Comparison of ENCODE assay signal across 10 cellular contexts in genomic region chr6:132819405-132820145, GRCh38. TPM values are rescaled to one million over a fixed set of nuclear protein-coding genes. Genes with fewer than 3 reads are reported as not detected.
DNase-seq lines count a peak whose midpoint lies in the region; ATAC-seq, FAIRE-seq and TF ChIP-seq lines count a peak whose summit lies in the region.
"Had no signal": no experiment of that assay in that cellular context is flagged by ENCODE, and none has a peak within 500 bp of the region (broad histone marks: within the 10 kb centered on the region; RNA-seq: fewer than 3 reads in every experiment).

No MANE protein-coding gene starts in this region.

- no peaks in the 10 kb centered on the region for H3K27me3 ChIP-seq in breast epithelium
- H3K27me3 ChIP-seq in H1 (replicated peaks in 1 of 4; ENCODE audit: control insufficient read depth in 3 of 4, extremely low read depth in 1 of 4, insufficient read depth in 3 of 4, low read length in 3 of 4), result no peaks in the 10 kb centered on the region
- H3K27me3 ChIP-seq in transverse colon, result no peaks in the 10 kb centered on the region
- H3K27me3 ChIP-seq: neutrophil had no signal

- H2BK12ac ChIP-seq in H1 (ENCODE audit: low read depth, low read length), result no peak overlapping the region

- DNase-seq in MCF 10A (ENCODE audit: unreplicated experiment) (peak; percentile 62), breast epithelium (ENCODE audit: low spot score in 2 of 2) (no peak), OCI-M1 (lab: John Stamatoyannopoulos, UW) (peak; percentile 44), H1 (ENCODE audit: low read depth in 1 of 2, low spot score in 2 of 2) (no peak), transverse colon (no peak)
- DNase-seq: NCI-H187 treated with DMSO at 0.1 percent for 48 hours had no signal

- H3K4me1 ChIP-seq in breast epithelium, result peaks cover 0 to 15% of the 10 kb centered on the region in 2 donors
- peaks cover 0 to 8% (median 5%) of the 10 kb centered on the region in 4 experiments; a peak in 6 of 7 replicates for H3K4me1 ChIP-seq in H1 (replicated peaks in 1 of 4; ENCODE audit: control insufficient read depth in 3 of 4, insufficient read depth in 4 of 4, low read length in 3 of 4)
- peaks cover 12 to 35% (median 15%) of the 10 kb centered on the region in 4 donors for H3K4me1 ChIP-seq in transverse colon

- no peak overlapping the region for H4K5ac ChIP-seq in H1 (ENCODE audit: insufficient read length, low read depth, low read length)

- H3K4me1 Mint-ChIP-seq in MCF 10A (ENCODE audit: insufficient read depth, unreplicated experiment), result peaks cover 36% of the 10 kb centered on the region
- peaks cover 67% of the 10 kb centered on the region for H3K4me1 Mint-ChIP-seq in stimulated activated naive CD8-positive, alpha-beta T cell treated with anti-CD3 and anti-CD28 coated beads, Interleukin-15, Interleukin-2, amounts not matched to agents 100 ng/mL and 50 ng/mL, for 24 hours (ENCODE audit: low read depth)

- H2AK5ac ChIP-seq in H1 (ENCODE audit: low read depth, low read length), result no peak overlapping the region

- intact Hi-C loops in MCF 10A (cut with micrococcal nuclease), result loop anchor here (10.0 kb wide), 1 partner anchor 885 kb away; no protein-coding TSS in a partner anchor
- intact Hi-C loops in breast epithelium (cut with DNase I; ENCODE audit: low total_unique reads), result no loop called here
- intact Hi-C loops in transverse colon (cut with DNase I; ENCODE audit: low total_unique reads), result no loop called here

- no peaks in the 10 kb centered on the region for H3K79me1 ChIP-seq in H1 (ENCODE audit: low read depth, low read length)

- H3K14ac ChIP-seq in H1 (ENCODE audit: insufficient read length), result no peak overlapping the region

- no peak overlapping the region for H3K4me2 ChIP-seq in H1 (ENCODE audit: insufficient read depth in 1 of 2, low read depth in 2 of 2, low read length in 2 of 2)

- POLR2A ChIA-PET in MCF 10A (lab: Yijun Ruan, JAX) (interaction anchor here (0.8 to 12.5 kb wide), 6 partner anchors 8 to 306 kb away, joined by 3 to 217 read pairs (median 4); partner anchors contain the start of genes SLC18B1 and STX7), H1 (lab: Charles Lee; ENCODE audit: partially characterized antibody) (interaction anchor here (0.6 to 7.4 kb wide), 17 partner anchors 9 to 868 kb away, joined by 3 to 122 read pairs (median 3); partner anchors contain the start of genes CCN2 and SLC18B1)

- H2BK5ac ChIP-seq in H1 (ENCODE audit: low read depth, low read length), result no peak overlapping the region

- no peak overlapping the region for H3K18ac ChIP-seq in H1 (ENCODE audit: extremely low read depth, low read length)

- ATAC-seq in GM19397 (IDR thresholded peaks at IDR 0.05; ENCODE audit: unreplicated experiment) (no peak), HG02885 (IDR thresholded peaks at IDR 0.05; ENCODE audit: poor library complexity, unreplicated experiment) (no peak)

- H3K23me2 ChIP-seq in H1 (ENCODE audit: low read depth, low read length), result peaks cover 5% of the 10 kb centered on the region

- no peak overlapping the region for H3K9ac ChIP-seq in H1 (replicated peaks in 1 of 4; ENCODE audit: extremely low read depth in 1 of 4, low read depth in 3 of 4, low read length in 3 of 4)

- no peak overlapping the region for H3K23ac ChIP-seq in H1 (ENCODE audit: insufficient read length)

- no peak overlapping the region for H2AFZ ChIP-seq in H1 (ENCODE audit: low read length)

- H3K9me3 ChIP-seq in breast epithelium (no peaks in the 10 kb centered on the region), H1 (ENCODE audit: insufficient read depth in 2 of 2, low read depth in 1 of 2, low read length in 1 of 2) (no peaks in the 10 kb centered on the region), transverse colon (no peaks in the 10 kb centered on the region)
- H3K9me3 ChIP-seq: neutrophil had no signal

- peaks cover 79% of the 10 kb centered on the region for H3K36me3 Mint-ChIP-seq in MCF 10A (ENCODE audit: insufficient read depth, unreplicated experiment)
- peaks cover 51% of the 10 kb centered on the region for H3K36me3 Mint-ChIP-seq in stimulated activated naive CD8-positive, alpha-beta T cell treated with anti-CD3 and anti-CD28 coated beads, Interleukin-15, Interleukin-2, amounts not matched to agents 100 ng/mL and 50 ng/mL, for 24 hours (ENCODE audit: low read depth)

- H3K9me3 Mint-ChIP-seq in MCF 10A (ENCODE audit: unreplicated experiment), result no peaks in the 10 kb centered on the region
- H3K9me3 Mint-ChIP-seq in stimulated activated naive CD8-positive, alpha-beta T cell treated with anti-CD3 and anti-CD28 coated beads, Interleukin-15, Interleukin-2, amounts not matched to agents 100 ng/mL and 50 ng/mL, for 24 hours, result no peaks in the 10 kb centered on the region

- H2BK15ac ChIP-seq in H1 (ENCODE audit: low read length), result no peak overlapping the region

- TF ChIP-seq RAD21 in H1 (IDR thresholded peaks at IDR 0.05 in 1 of 2, conservative IDR thresholded peaks at IDR 0.05 in 1 of 2; ENCODE audit: low read depth in 2 of 2, low read length in 2 of 2), result no peak

- TF ChIP-seq POLR2A in breast epithelium (IDR thresholded peaks at IDR 0.05) (no peak), H1 (IDR thresholded peaks at IDR 0.05; ENCODE audit: control extremely low read depth in 1 of 2, low read depth in 2 of 2, low read length in 2 of 2) (peak; percentile 24 to 65), transverse colon (IDR thresholded peaks at IDR 0.05) (no peak)

- H3K27me3 Mint-ChIP-seq in MCF 10A (ENCODE audit: insufficient read depth, unreplicated experiment), result no peaks in the 10 kb centered on the region
- no peaks in the 10 kb centered on the region for H3K27me3 Mint-ChIP-seq in stimulated activated naive CD8-positive, alpha-beta T cell treated with anti-CD3 and anti-CD28 coated beads, Interleukin-15, Interleukin-2, amounts not matched to agents 100 ng/mL and 50 ng/mL, for 24 hours

- no peak for FAIRE-seq in H1 (lab: Jason Lieb, UNC)

- peaks cover 9 to 27% of the 10 kb centered on the region in 2 experiments for H3K79me2 ChIP-seq in H1 (ENCODE audit: control insufficient read depth in 1 of 2, insufficient read depth in 2 of 2, low read length in 2 of 2)

- H3K36me3 ChIP-seq in breast epithelium (no peaks in the 10 kb centered on the region), H1 (ENCODE audit: control insufficient read depth in 2 of 4, insufficient read depth in 4 of 4, low read length in 3 of 4) (peaks cover 31 to 49% (median 42%) of the 10 kb centered on the region in 4 experiments), transverse colon (peaks cover 0 to 27% (median 5%) of the 10 kb centered on the region in 4 donors)

- no TSS peak for BruUV-seq in MCF 10A (replicated peaks; lab: Mats Ljungman, UMichigan)

- H3K4me3 Mint-ChIP-seq in MCF 10A (ENCODE audit: unreplicated experiment), result peak overlapping the region; percentile 33
- peak overlapping the region; percentile 99 for H3K4me3 Mint-ChIP-seq in stimulated activated naive CD8-positive, alpha-beta T cell treated with anti-CD3 and anti-CD28 coated beads, Interleukin-15, Interleukin-2, amounts not matched to agents 100 ng/mL and 50 ng/mL, for 24 hours

- CTCF ChIA-PET in MCF 10A (lab: Yijun Ruan, JAX), result interaction anchor here (0.7 to 1.4 kb wide), 7 partner anchors 11 to 1244 kb away, joined by 3 to 6 read pairs (median 3); no protein-coding TSS in a partner anchor
- CTCF ChIA-PET in H1 (lab: Charles Lee; ENCODE audit: partially characterized antibody), result interaction anchor here (1.0 to 1.6 kb wide), 4 partner anchors 9 to 21 kb away, joined by 3 to 8 read pairs (median 4); partner anchors contain the start of gene SLC18B1

- no peak overlapping the region for H3K56ac ChIP-seq in H1 (replicated peaks; ENCODE audit: insufficient read length, low read depth, low read length)

- TF ChIP-seq EP300 in H1 (IDR thresholded peaks at IDR 0.05; ENCODE audit: borderline replicate concordance in 1 of 2, low read depth in 2 of 2, low read length in 2 of 2), result no peak
- TF ChIP-seq EP300 in transverse colon (IDR thresholded peaks at IDR 0.05; ENCODE audit: low read depth), result no peak

- peaks cover 20 to 22% of the 10 kb centered on the region in 2 experiments for H4K20me1 ChIP-seq in H1 (replicated peaks in 1 of 2; ENCODE audit: control insufficient read depth in 1 of 2, insufficient read depth in 2 of 2, low read length in 2 of 2)

- H2BK20ac ChIP-seq in H1 (ENCODE audit: low read length), result no peak overlapping the region

- in situ Hi-C loops in transverse colon (cut with MboI; ENCODE audit: low pct_ligation_motif_present in 1 of 4, low pct_unique_long_range_greater_than_20kb in 1 of 4, low sequenced_read_pairs in 3 of 4), result loop anchor here in 1 of 4 donors (25.0 kb wide), 1 partner anchor 1182 kb away; the partner anchor contains the start of genes ENPP3 and MED23

- H3K27ac ChIP-seq in breast epithelium (no peak overlapping the region), H1 (ENCODE audit: low read depth, low read length) (no peak overlapping the region), transverse colon (no peak overlapping the region)
- H3K27ac ChIP-seq: neutrophil had no signal

- TF ChIP-seq CTCF in MCF 10A (IDR thresholded peaks at IDR 0.05; ENCODE audit: unreplicated experiment) (no peak), breast epithelium (IDR thresholded peaks at IDR 0.05) (no peak), H1 (IDR thresholded peaks at IDR 0.05; ENCODE audit: control extremely low read depth in 1 of 3, insufficient read depth in 1 of 3, low read depth in 1 of 3, low read length in 3 of 3) (no peak), transverse colon (IDR thresholded peaks at IDR 0.05) (no peak)

- H3K27ac Mint-ChIP-seq in MCF 10A (ENCODE audit: low read depth, unreplicated experiment), result peak overlapping the region; percentile 73
- H3K27ac Mint-ChIP-seq in stimulated activated naive CD8-positive, alpha-beta T cell treated with anti-CD3 and anti-CD28 coated beads, Interleukin-15, Interleukin-2, amounts not matched to agents 100 ng/mL and 50 ng/mL, for 24 hours, result peak overlapping the region; percentile 81

- WGBS in H1 (ENCODE audit: extremely low coverage in 1 of 2, insufficient coverage in 1 of 2, insufficient read length in 1 of 2, insufficient replicate concordance in 2 of 2, low coverage in 1 of 2, low lambda C conversion rate in 2 of 2, missing lambda C conversion rate in 1 of 2), 2 experiments, result 63% methylated on average over 4 of the region's 4 CpGs; no CpG with 5 or more reads in 1 of the 2 experiments
- WGBS in transverse colon (ENCODE audit: low coverage in 1 of 2), 2 donors, result 85 to 87% methylated on average over 3 to 4 of the region's 4 CpGs

- no peak overlapping the region for H2BK120ac ChIP-seq in H1 (replicated peaks; ENCODE audit: low read depth, low read length)

- H4K91ac ChIP-seq in H1 (replicated peaks; ENCODE audit: insufficient read length, low read length), result no peak overlapping the region

- no peak overlapping the region for H4K8ac ChIP-seq in H1 (ENCODE audit: extremely low read depth, insufficient read depth, low read length)

- H3K4ac ChIP-seq in H1 (replicated peaks; ENCODE audit: insufficient read length, low read depth, low read length), result no peak overlapping the region

- H3K4me3 ChIP-seq in breast epithelium, result no peak overlapping the region
- H3K4me3 ChIP-seq in H1 (ENCODE audit: extremely low read depth in 1 of 4, insufficient read depth in 2 of 4, low read depth in 3 of 4, low read length in 4 of 4), result no peak overlapping the region
- no peak overlapping the region for H3K4me3 ChIP-seq in transverse colon

RNA-seq across cellular contexts. Expression of gene RPS12, which starts 5.2 kb away (rescaled TPM):
- total RNA-seq in MCF 10A (2022), result 2,392 and 2,805 TPM in 2 replicates
- 1,000 to 10,000 TPM; 2,117 to 3,829 (median 2,396) TPM for total RNA-seq in breast epithelium
- 1,733 and 1,771 TPM in 2 replicates for total RNA-seq in H1 (2021; fragmentation: NEBNext Ultra II Directional; extraction: Animal tissue kit (Norgen Biotek cat#: 25700))
- polyA plus RNA-seq in H1 (2011; rRNA removed), result 7,878 and 9,013 TPM in 2 replicates
- 8,410 TPM for polyA plus RNA-seq in H1 (2011; cell fraction: cytosol; rRNA removed)
- polyA plus RNA-seq in H1 (2011; cell fraction: nucleus; rRNA removed), result 2,768 TPM
- 3,427 to 4,994 TPM (median 4,597 TPM) in 4 replicates for polyA plus RNA-seq in H1 (2012, experiment 1 of 2)
- polyA plus RNA-seq in H1 (2012, experiment 2 of 2), result 3,691 TPM
- 3,007 TPM for polyA plus RNA-seq in H1 (2013, experiment 1 of 2)
- polyA plus RNA-seq in H1 (2013, experiment 2 of 2), result 3,236 TPM
- polyA minus RNA-seq in H1 (2011; rRNA and poly(A)+ RNA removed), result 2,795 and 3,266 TPM in 2 replicates
- 1,027 TPM for polyA minus RNA-seq in H1 (2011; cell fraction: cytosol; rRNA and poly(A)+ RNA removed)
- polyA minus RNA-seq in H1 (2011; cell fraction: nucleus; rRNA and poly(A)+ RNA removed), result 998 TPM
- 1,000 to 10,000 TPM in 2 of 4 donors, 100 to 1,000 TPM in 2; 237 to 1,280 (median 781) TPM for total RNA-seq in transverse colon

RNA-seq across cellular contexts. Expression of gene SLC18B1, which starts 21.1 kb away (rescaled TPM):
- total RNA-seq in MCF 10A (2022) (19.5 and 21.0 TPM in 2 replicates), breast epithelium (10 to 100 TPM in 2 of 3 donors, 1 to 10 TPM in 1; 8.2 to 14.6 (median 14.1) TPM), transverse colon (10 to 100 TPM in 2 of 4 donors, 1 to 10 TPM in 2; 1.6 to 16.0 (median 10.3) TPM)
- 22.0 and 23.4 TPM in 2 replicates for total RNA-seq in H1 (2021; fragmentation: NEBNext Ultra II Directional; extraction: Animal tissue kit (Norgen Biotek cat#: 25700))
- 10.6 and 17.2 TPM in 2 replicates for polyA plus RNA-seq in H1 (2011; rRNA removed)
- polyA plus RNA-seq in H1 (2011; cell fraction: cytosol; rRNA removed), result 19.0 TPM
- polyA plus RNA-seq in H1 (2011; cell fraction: nucleus; rRNA removed), result 4.7 TPM
- 13.8 to 21.4 TPM (median 16.7 TPM) in 4 replicates for polyA plus RNA-seq in H1 (2012, experiment 1 of 2)
- polyA plus RNA-seq in H1 (2012, experiment 2 of 2), result 4.8 TPM
- 32.1 TPM for polyA plus RNA-seq in H1 (2013, experiment 1 of 2)
- polyA plus RNA-seq in H1 (2013, experiment 2 of 2), result 35.8 TPM
- 17.0 and 20.5 TPM in 2 replicates for polyA minus RNA-seq in H1 (2011; rRNA and poly(A)+ RNA removed)
- 4.8 TPM for polyA minus RNA-seq in H1 (2011; cell fraction: cytosol; rRNA and poly(A)+ RNA removed)
- polyA minus RNA-seq in H1 (2011; cell fraction: nucleus; rRNA and poly(A)+ RNA removed), result 6.9 TPM

Comparison
In these comparisons a context has a peak if more than half of its experiments do, and no peak if none do; other contexts are left out.
1. DNase-seq: peak in MCF 10A (single experiment) and OCI-M1 (single experiment); none in breast epithelium (0 of 2), H1 (0 of 2) and transverse colon (single experiment).
2. POLR2A ChIP-seq: peak in H1 (2 of 2); none in breast epithelium (single experiment) and transverse colon (single experiment).